Comparison of ENCODE assay signal across 14 cellular contexts in the genomic region with DNA sequence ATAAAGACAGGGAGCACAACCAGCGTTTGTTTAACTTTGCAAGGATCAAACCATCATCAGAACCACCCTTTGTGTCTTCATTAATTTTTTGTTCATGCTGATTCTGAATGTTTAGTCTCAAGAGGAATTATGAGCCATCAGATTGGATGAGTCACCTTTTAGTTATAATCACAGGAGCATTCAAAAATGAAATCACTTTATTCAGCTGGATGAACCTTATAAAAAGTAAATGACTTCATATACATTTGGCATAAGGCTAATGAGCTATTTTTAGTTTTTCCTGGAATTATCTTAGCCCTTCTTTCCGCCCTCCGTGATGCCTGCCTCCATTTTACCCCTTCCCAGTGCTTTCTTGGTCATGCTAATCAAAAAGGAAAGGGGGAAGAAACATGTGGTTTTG.
DNase-seq lines count a peak whose midpoint lies in the region; ATAC-seq and TF ChIP-seq lines count a peak whose summit lies in the region.
"Had no signal": no experiment of that assay in that cellular context is flagged by ENCODE, and none has a peak within 500 bp of the region (broad histone marks: within the 10 kb centered on the region; RNA-seq: fewer than 3 reads in every experiment).

No MANE protein-coding gene starts in this region.

- DNase-seq in HFFc6, result peak; percentile 13
- peak; percentile 66 for DNase-seq in adipocyte (ENCODE audit: low read depth)
- peak; percentile 76 for DNase-seq in fibroblast of the aortic adventitia (ENCODE audit: low read depth)
- DNase-seq in skeletal muscle cell (ENCODE audit: low read depth), result peak; percentile 68
- DNase-seq in immature natural killer cell, result no peak
- DNase-seq: activated T-cell treated with anti-CD3 and anti-CD28 coated beads, Interleukin-2, amount 50 U/mL, for 72 hours; CD4-positive, CD25-positive, alpha-beta regulatory T cell; GDM1; mucosa of descending colon; retina; stimulated activated naive CD8-positive, alpha-beta T cell treated with anti-CD3 and anti-CD28 coated beads, Interleukin-15, Interleukin-2, amounts not matched to agents 100 U/mL and 50 U/mL, for 24 hours had no signal

- no peak for ATAC-seq in HG03159 (IDR thresholded peaks at IDR 0.05; ENCODE audit: unreplicated experiment)
- ATAC-seq in GM21723 (IDR thresholded peaks at IDR 0.05; ENCODE audit: unreplicated experiment), result no peak
- no peak for ATAC-seq in GM18519 (IDR thresholded peaks at IDR 0.05; ENCODE audit: low FRiP score, unreplicated experiment)
- ATAC-seq: activated T-cell treated with anti-CD3 and anti-CD28 coated beads, Interleukin-2, amount 50 U/mL, for 72 hours had no signal

- H3K9ac ChIP-seq in adipocyte (ENCODE audit: low read length), result no peak overlapping the region

- H3K27ac Mint-ChIP-seq in HFFc6 (no peak overlapping the region), immature natural killer cell (no peak overlapping the region)
- H3K27ac Mint-ChIP-seq: activated T-cell treated with anti-CD3 and anti-CD28 coated beads, Interleukin-2, amount 50 U/mL, for 72 hours; CD4-positive, CD25-positive, alpha-beta regulatory T cell had no signal

- H3K4me3 ChIP-seq in adipocyte (ENCODE audit: low read length) (no peak overlapping the region), fibroblast of the aortic adventitia (ENCODE audit: low read depth, low read length) (no peak overlapping the region), skeletal muscle cell (ENCODE audit: low read depth, low read length) (no peak overlapping the region)
- H3K4me3 ChIP-seq: mucosa of descending colon had no signal

- peaks cover 46% of the 10 kb centered on the region for H3K4me1 Mint-ChIP-seq in HFFc6 (ENCODE audit: low read depth)
- no peaks in the 10 kb centered on the region for H3K4me1 Mint-ChIP-seq in immature natural killer cell
- H3K4me1 Mint-ChIP-seq: CD4-positive, CD25-positive, alpha-beta regulatory T cell had no signal

- H3K9me3 Mint-ChIP-seq in HFFc6 (peaks cover 4% of the 10 kb centered on the region; the same call in 1 of the 2 replicates), immature natural killer cell (peaks cover 0 to 5% (median 1%) of the 10 kb centered on the region in 6 donors)

- TF ChIP-seq CTCF in HFFc6 (IDR thresholded peaks at IDR 0.05) (no peak), fibroblast of the aortic adventitia (IDR thresholded peaks at IDR 0.05; ENCODE audit: insufficient read depth, low read length) (no peak)

- H3K4me3 Mint-ChIP-seq in HFFc6, result no peak overlapping the region
- H3K4me3 Mint-ChIP-seq in immature natural killer cell, result no peak overlapping the region
- H3K4me3 Mint-ChIP-seq: activated T-cell treated with anti-CD3 and anti-CD28 coated beads, Interleukin-2, amount 50 U/mL, for 72 hours; CD4-positive, CD25-positive, alpha-beta regulatory T cell had no signal

- H3K27me3 Mint-ChIP-seq in HFFc6 (ENCODE audit: insufficient read depth) (peaks cover 2% of the 10 kb centered on the region), immature natural killer cell (ENCODE audit: low read depth in 3 of 3) (peaks cover 2 to 7% (median 2%) of the 10 kb centered on the region in 3 donors)

- no peaks in the 10 kb centered on the region for H3K9me3 ChIP-seq in adipocyte (ENCODE audit: control insufficient read depth, low read length)
- H3K9me3 ChIP-seq: mucosa of descending colon had no signal

- H3K36me3 Mint-ChIP-seq in HFFc6 (ENCODE audit: low read depth), result no peaks in the 10 kb centered on the region; the same call in 1 of the 2 replicates
- peaks cover 0 to 3% (median 3%) of the 10 kb centered on the region in 3 donors for H3K36me3 Mint-ChIP-seq in immature natural killer cell
- H3K36me3 Mint-ChIP-seq: CD4-positive, CD25-positive, alpha-beta regulatory T cell had no signal

- no peaks in the 10 kb centered on the region for H3K27me3 ChIP-seq in adipocyte (replicated peaks; ENCODE audit: control insufficient read depth, insufficient read depth, low read length)

- H3K36me3 ChIP-seq in adipocyte (ENCODE audit: control insufficient read depth, insufficient read depth, low read length, severe bottlenecking), result no peaks in the 10 kb centered on the region

- H3K4me1 ChIP-seq in adipocyte (ENCODE audit: control insufficient read depth, insufficient read depth, low read length), result peaks cover 40% of the 10 kb centered on the region

Comparison
In these comparisons a context has a peak if more than half of its experiments do, and no peak if none do; other contexts are left out.
1. DNase-seq: peak in HFFc6 (single experiment), adipocyte (single experiment), fibroblast of the aortic adventitia (single experiment) and skeletal muscle cell (single experiment); none in immature natural killer cell (0 of 3).